In the genomic region with DNA sequence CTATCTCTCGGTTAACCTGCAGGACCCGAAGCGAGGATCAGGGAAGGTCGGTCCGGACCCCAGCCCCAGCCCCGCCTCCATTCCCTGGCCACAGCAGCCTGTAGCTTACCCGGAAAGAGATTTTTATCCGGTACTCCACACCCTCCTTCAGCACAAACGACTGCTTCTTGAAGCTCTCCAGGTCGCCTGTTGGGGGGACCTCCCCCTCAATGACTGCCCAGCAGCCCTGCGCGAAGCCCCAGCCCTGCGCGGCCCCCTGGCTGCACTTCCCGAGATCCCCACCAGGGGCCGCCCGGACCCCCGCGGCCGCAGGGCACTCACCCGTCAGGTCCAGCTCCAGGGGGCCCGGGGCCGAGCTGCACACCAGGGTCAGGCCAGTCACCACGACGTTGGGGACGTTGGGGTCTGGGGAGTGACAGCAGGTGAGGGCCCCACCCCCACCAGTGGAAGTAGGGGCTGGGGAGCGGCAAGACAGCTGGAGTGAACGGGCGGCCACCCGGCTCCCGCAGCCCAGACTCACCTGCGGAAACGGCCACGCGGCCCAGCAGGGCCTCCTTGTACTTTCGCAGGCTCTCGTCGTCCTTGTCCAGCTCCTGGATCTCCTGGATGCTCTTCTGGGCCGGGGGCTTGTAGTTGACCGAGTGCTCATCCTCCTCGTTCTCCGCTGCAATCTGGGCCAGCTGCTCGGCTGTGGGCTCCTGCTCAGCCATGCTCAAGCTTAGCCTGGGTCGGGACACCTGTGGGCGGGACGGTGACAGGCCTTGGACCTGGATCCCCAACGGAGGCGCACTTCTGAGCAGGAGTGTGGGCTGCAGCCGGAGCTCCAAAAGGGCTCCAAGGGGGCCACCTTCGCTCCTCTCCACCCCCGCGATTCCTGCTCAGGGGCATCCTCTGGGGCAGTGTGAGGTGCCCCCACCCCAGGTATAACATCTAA, we compare ENCODE assay signal across 1 cellular context.
TF ChIP-seq lines count a peak whose summit lies in the region.

No MANE protein-coding gene starts in this region.

TF ChIP-seq in HepG2, 621 proteins besides CTCF, POLR2A, EP300 and RAD21 (continued from another document and continues in another):
- TF ChIP-seq, protein P1, sequence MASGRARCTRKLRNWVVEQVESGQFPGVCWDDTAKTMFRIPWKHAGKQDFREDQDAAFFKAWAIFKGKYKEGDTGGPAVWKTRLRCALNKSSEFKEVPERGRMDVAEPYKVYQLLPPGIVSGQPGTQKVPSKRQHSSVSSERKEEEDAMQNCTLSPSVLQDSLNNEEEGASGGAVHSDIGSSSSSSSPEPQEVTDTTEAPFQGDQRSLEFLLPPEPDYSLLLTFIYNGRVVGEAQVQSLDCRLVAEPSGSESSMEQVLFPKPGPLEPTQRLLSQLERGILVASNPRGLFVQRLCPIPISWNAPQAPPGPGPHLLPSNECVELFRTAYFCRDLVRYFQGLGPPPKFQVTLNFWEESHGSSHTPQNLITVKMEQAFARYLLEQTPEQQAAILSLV (CRISPR knock-in tag; IDR thresholded peaks at IDR 0.05; ENCODE audit: borderline replicate concordance), result peak; percentile 19; the same call in 1 of the 2 replicates
- no peak for TF ChIP-seq IKZF4 (CRISPR knock-in tag; IDR thresholded peaks at IDR 0.05; ENCODE audit: borderline replicate concordance, low read depth, not compliant biosample characterization)
- no peak for TF ChIP-seq CEBPB (IDR thresholded peaks at IDR 0.05; ENCODE audit: borderline replicate concordance, low read depth, low read length)
- TF ChIP-seq STAG1 (CRISPR knock-in tag; IDR thresholded peaks at IDR 0.05), result peak; percentile 69
- TF ChIP-seq ZNF264 (CRISPR knock-in tag; IDR thresholded peaks at IDR 0.05), result peak; percentile 46; the same call in 1 of the 2 replicates
- no peak for TF ChIP-seq FOXM1 (CRISPR knock-in tag; IDR thresholded peaks at IDR 0.05)
- TF ChIP-seq PAWR (CRISPR knock-in tag; IDR thresholded peaks at IDR 0.05; ENCODE audit: borderline replicate concordance), result no peak
- TF ChIP-seq RBFOX2 (IDR thresholded peaks at IDR 0.05; ENCODE audit: low read depth, low read length), result peak; percentile 89
- TF ChIP-seq, protein P2, sequence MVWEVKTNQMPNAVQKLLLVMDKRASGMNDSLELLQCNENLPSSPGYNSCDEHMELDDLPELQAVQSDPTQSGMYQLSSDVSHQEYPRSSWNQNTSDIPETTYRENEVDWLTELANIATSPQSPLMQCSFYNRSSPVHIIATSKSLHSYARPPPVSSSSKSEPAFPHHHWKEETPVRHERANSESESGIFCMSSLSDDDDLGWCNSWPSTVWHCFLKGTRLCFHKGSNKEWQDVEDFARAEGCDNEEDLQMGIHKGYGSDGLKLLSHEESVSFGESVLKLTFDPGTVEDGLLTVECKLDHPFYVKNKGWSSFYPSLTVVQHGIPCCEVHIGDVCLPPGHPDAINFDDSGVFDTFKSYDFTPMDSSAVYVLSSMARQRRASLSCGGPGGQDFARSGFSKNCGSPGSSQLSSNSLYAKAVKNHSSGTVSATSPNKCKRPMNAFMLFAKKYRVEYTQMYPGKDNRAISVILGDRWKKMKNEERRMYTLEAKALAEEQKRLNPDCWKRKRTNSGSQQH (CRISPR knock-in tag; IDR thresholded peaks at IDR 0.05; ENCODE audit: low read depth), result 0 out of 2 replicates have a peak, but pooled peaks have one; percentile 21
- TF ChIP-seq, protein P3, sequence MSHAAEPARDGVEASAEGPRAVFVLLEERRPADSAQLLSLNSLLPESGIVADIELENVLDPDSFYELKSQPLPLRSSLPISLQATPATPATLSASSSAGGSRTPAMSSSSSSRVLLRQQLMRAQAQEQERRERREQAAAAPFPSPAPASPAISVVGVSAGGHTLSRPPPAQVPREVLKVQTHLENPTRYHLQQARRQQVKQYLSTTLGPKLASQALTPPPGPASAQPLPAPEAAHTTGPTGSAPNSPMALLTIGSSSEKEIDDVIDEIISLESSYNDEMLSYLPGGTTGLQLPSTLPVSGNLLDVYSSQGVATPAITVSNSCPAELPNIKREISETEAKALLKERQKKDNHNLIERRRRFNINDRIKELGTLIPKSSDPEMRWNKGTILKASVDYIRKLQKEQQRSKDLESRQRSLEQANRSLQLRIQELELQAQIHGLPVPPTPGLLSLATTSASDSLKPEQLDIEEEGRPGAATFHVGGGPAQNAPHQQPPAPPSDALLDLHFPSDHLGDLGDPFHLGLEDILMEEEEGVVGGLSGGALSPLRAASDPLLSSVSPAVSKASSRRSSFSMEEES (CRISPR knock-in tag; IDR thresholded peaks at IDR 0.05), result no peak
- TF ChIP-seq, protein P4, sequence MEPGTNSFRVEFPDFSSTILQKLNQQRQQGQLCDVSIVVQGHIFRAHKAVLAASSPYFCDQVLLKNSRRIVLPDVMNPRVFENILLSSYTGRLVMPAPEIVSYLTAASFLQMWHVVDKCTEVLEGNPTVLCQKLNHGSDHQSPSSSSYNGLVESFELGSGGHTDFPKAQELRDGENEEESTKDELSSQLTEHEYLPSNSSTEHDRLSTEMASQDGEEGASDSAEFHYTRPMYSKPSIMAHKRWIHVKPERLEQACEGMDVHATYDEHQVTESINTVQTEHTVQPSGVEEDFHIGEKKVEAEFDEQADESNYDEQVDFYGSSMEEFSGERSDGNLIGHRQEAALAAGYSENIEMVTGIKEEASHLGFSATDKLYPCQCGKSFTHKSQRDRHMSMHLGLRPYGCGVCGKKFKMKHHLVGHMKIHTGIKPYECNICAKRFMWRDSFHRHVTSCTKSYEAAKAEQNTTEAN (CRISPR knock-in tag; conservative IDR thresholded peaks at IDR 0.05), result no peak
- TF ChIP-seq ADNP (CRISPR knock-in tag; IDR thresholded peaks at IDR 0.05), result no peak; the same call in 1 of the 2 replicates
- 0 out of 2 replicates have a peak, but pooled peaks have one; percentile 48 for TF ChIP-seq SNAI1 (CRISPR knock-in tag; IDR thresholded peaks at IDR 0.05; ENCODE audit: borderline replicate concordance)
- TF ChIP-seq, protein P5, sequence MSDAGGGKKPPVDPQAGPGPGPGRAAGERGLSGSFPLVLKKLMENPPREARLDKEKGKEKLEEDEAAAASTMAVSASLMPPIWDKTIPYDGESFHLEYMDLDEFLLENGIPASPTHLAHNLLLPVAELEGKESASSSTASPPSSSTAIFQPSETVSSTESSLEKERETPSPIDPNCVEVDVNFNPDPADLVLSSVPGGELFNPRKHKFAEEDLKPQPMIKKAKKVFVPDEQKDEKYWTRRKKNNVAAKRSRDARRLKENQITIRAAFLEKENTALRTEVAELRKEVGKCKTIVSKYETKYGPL (CRISPR knock-in tag; IDR thresholded peaks at IDR 0.05), result no peak
- no peak for TF ChIP-seq MLLT10 (CRISPR knock-in tag; IDR thresholded peaks at IDR 0.05)
- TF ChIP-seq, protein P6, sequence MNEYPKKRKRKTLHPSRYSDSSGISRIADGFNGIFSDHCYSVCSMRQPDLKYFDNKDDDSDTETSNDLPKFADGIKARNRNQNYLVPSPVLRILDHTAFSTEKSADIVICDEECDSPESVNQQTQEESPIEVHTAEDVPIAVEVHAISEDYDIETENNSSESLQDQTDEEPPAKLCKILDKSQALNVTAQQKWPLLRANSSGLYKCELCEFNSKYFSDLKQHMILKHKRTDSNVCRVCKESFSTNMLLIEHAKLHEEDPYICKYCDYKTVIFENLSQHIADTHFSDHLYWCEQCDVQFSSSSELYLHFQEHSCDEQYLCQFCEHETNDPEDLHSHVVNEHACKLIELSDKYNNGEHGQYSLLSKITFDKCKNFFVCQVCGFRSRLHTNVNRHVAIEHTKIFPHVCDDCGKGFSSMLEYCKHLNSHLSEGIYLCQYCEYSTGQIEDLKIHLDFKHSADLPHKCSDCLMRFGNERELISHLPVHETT (CRISPR knock-in tag; conservative IDR thresholded peaks at IDR 0.05), result 0 out of 2 replicates have a peak, but pooled peaks have one; percentile 21
- no peak for TF ChIP-seq MTF2 (CRISPR knock-in tag; IDR thresholded peaks at IDR 0.05; ENCODE audit: borderline replicate concordance)
- no peak for TF ChIP-seq RFXANK (CRISPR knock-in tag; IDR thresholded peaks at IDR 0.05)
- no peak for TF ChIP-seq SP1 (IDR thresholded peaks at IDR 0.05)
- TF ChIP-seq SP1 (CRISPR knock-in tag; IDR thresholded peaks at IDR 0.05), result no peak
- peak; percentile 85 for TF ChIP-seq ZNF354B (CRISPR knock-in tag; IDR thresholded peaks at IDR 0.05)
- no peak for TF ChIP-seq SIN3B (IDR thresholded peaks at IDR 0.05; ENCODE audit: low read length)
- no peak for TF ChIP-seq ZNF282 (IDR thresholded peaks at IDR 0.05; ENCODE audit: partially characterized antibody)
- TF ChIP-seq, protein P7, sequence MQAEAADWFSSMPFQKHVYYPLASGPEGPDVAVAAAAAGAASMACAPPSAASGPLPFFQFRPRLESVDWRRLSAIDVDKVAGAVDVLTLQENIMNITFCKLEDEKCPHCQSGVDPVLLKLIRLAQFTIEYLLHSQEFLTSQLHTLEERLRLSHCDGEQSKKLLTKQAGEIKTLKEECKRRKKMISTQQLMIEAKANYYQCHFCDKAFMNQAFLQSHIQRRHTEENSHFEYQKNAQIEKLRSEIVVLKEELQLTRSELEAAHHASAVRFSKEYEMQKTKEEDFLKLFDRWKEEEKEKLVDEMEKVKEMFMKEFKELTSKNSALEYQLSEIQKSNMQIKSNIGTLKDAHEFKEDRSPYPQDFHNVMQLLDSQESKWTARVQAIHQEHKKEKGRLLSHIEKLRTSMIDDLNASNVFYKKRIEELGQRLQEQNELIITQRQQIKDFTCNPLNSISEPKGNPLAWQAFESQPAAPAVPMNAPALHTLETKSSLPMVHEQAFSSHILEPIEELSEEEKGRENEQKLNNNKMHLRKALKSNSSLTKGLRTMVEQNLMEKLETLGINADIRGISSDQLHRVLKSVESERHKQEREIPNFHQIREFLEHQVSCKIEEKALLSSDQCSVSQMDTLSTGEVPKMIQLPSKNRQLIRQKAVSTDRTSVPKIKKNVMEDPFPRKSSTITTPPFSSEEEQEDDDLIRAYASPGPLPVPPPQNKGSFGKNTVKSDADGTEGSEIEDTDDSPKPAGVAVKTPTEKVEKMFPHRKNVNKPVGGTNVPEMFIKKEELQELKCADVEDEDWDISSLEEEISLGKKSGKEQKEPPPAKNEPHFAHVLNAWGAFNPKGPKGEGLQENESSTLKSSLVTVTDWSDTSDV (CRISPR knock-in tag; IDR thresholded peaks at IDR 0.05), result no peak
- peak; percentile 45; the same call in 1 of the 2 replicates for TF ChIP-seq WIZ (CRISPR knock-in tag; IDR thresholded peaks at IDR 0.05)
- no peak for TF ChIP-seq RBM39 (IDR thresholded peaks at IDR 0.05; ENCODE audit: low read depth, low read length, poor library complexity, severe bottlenecking)
- TF ChIP-seq HCFC1 (IDR thresholded peaks at IDR 0.05; ENCODE audit: low read depth, low read length), result no peak
- TF ChIP-seq KDM5B (CRISPR knock-in tag; IDR thresholded peaks at IDR 0.05; ENCODE audit: borderline replicate concordance), result peak; percentile 46
- TF ChIP-seq SMC3 (IDR thresholded peaks at IDR 0.05; ENCODE audit: low read length), result no peak; the same call in 1 of the 2 replicates
- TF ChIP-seq ZNF501 (CRISPR knock-in tag; IDR thresholded peaks at IDR 0.05), result peak; percentile 16; the same call in 1 of the 2 replicates
- TF ChIP-seq ZNF615 (CRISPR knock-in tag; IDR thresholded peaks at IDR 0.05; ENCODE audit: borderline replicate concordance), result no peak
- peak; percentile 94 for TF ChIP-seq AGO2 (optimal IDR thresholded peaks at IDR 0.05; ENCODE audit: low read depth, low read length)
- no peak for TF ChIP-seq RXRB (CRISPR knock-in tag; IDR thresholded peaks at IDR 0.05; ENCODE audit: borderline replicate concordance)
- no peak for TF ChIP-seq GLI4 (CRISPR knock-in tag; IDR thresholded peaks at IDR 0.05; ENCODE audit: borderline replicate concordance)
- no peak for TF ChIP-seq ZNF343 (CRISPR knock-in tag; IDR thresholded peaks at IDR 0.05)
- TF ChIP-seq NFE2 (CRISPR knock-in tag; IDR thresholded peaks at IDR 0.05), result no peak
- TF ChIP-seq ZNF562 (CRISPR knock-in tag; IDR thresholded peaks at IDR 0.05; ENCODE audit: borderline replicate concordance), result no peak
- peak; percentile 35 for TF ChIP-seq SRSF1 (optimal IDR thresholded peaks at IDR 0.05; ENCODE audit: low read depth, low read length)
- no peak; the same call in 1 of the 2 replicates for TF ChIP-seq TAF1 (CRISPR knock-in tag; IDR thresholded peaks at IDR 0.05)
- no peak for TF ChIP-seq FOXC1 (CRISPR knock-in tag; IDR thresholded peaks at IDR 0.05; ENCODE audit: borderline replicate concordance)
- TF ChIP-seq ZNF546 (CRISPR knock-in tag; conservative IDR thresholded peaks at IDR 0.05), result no peak
- TF ChIP-seq FOXK2 (IDR thresholded peaks at IDR 0.05), result no peak
- peak; percentile 19 for TF ChIP-seq ASH2L (IDR thresholded peaks at IDR 0.05; ENCODE audit: insufficient read length, low read depth, low read length)
- TF ChIP-seq, protein P8, sequence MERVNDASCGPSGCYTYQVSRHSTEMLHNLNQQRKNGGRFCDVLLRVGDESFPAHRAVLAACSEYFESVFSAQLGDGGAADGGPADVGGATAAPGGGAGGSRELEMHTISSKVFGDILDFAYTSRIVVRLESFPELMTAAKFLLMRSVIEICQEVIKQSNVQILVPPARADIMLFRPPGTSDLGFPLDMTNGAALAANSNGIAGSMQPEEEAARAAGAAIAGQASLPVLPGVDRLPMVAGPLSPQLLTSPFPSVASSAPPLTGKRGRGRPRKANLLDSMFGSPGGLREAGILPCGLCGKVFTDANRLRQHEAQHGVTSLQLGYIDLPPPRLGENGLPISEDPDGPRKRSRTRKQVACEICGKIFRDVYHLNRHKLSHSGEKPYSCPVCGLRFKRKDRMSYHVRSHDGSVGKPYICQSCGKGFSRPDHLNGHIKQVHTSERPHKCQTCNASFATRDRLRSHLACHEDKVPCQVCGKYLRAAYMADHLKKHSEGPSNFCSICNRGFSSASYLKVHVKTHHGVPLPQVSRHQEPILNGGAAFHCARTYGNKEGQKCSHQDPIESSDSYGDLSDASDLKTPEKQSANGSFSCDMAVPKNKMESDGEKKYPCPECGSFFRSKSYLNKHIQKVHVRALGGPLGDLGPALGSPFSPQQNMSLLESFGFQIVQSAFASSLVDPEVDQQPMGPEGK (CRISPR knock-in tag; IDR thresholded peaks at IDR 0.05), result peak; percentile 74
- peak; percentile 71; the same call in 1 of the 2 replicates for TF ChIP-seq ZNF350 (CRISPR knock-in tag; IDR thresholded peaks at IDR 0.05; ENCODE audit: borderline replicate concordance, low read depth)
- no peak for TF ChIP-seq SMARCE1 (IDR thresholded peaks at IDR 0.05; ENCODE audit: borderline replicate concordance)
- TF ChIP-seq THYN1 (CRISPR knock-in tag; IDR thresholded peaks at IDR 0.05; ENCODE audit: borderline replicate concordance, low read depth), result no peak; the same call in 1 of the 2 replicates
- TF ChIP-seq ZNF121 (CRISPR knock-in tag; IDR thresholded peaks at IDR 0.05), result no peak; the same call in 1 of the 2 replicates
- TF ChIP-seq, protein P9, sequence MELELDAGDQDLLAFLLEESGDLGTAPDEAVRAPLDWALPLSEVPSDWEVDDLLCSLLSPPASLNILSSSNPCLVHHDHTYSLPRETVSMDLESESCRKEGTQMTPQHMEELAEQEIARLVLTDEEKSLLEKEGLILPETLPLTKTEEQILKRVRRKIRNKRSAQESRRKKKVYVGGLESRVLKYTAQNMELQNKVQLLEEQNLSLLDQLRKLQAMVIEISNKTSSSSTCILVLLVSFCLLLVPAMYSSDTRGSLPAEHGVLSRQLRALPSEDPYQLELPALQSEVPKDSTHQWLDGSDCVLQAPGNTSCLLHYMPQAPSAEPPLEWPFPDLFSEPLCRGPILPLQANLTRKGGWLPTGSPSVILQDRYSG (CRISPR knock-in tag; IDR thresholded peaks at IDR 0.05), result no peak
- TF ChIP-seq ZNF878 (CRISPR knock-in tag; IDR thresholded peaks at IDR 0.05), result 0 out of 2 replicates have a peak, but pooled peaks have one; percentile 51
- TF ChIP-seq ZNF205 (CRISPR knock-in tag; IDR thresholded peaks at IDR 0.05), result no peak; the same call in 1 of the 2 replicates
